In the genomic region with DNA sequence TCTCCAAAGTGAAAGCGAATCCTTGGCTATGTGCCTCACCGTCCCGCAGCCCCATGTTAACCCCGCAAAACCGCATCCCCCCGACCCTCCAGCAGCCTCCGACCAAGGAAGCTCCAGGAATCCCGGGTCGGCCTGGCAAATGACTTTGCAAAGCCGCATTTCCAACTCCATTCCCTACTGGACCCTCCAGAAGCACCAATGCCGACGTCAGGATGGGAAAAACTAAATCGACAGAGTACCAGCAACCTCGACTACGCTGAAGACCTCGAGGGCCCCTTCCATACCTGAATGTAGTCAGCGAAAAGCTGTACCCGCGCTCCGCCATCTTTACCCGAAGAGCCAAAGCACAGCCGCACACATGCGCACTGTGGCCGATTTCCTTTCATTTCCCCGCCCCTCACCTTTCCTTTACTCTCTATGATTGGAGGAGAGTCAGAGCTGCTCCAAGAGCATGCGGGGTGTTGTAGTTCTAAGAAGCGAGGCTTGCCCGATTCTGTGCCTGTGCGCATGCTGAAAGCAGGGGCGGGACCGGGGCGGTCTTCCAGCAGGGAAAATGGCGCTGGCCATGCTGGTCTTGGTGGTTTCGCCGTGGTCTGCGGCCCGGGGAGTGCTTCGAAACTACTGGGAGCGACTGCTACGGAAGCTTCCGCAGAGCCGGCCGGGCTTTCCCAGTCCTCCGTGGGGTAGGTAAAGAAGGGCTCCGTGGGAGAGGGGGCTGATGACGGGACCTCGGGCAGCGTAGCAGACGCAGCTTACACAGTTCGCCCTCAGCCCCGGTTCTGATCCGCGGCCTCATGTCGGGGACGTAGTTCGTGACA, we compare ENCODE assay signal across 1 cellular context.
TF ChIP-seq lines count a peak whose summit lies in the region.

A gene (plus strand): TSS at position 543 of the 818 bp plus-strand sequence. CDS start 11 bp downstream, at position 554.
A gene (minus strand): TSS at position 341 of the 818 bp plus-strand sequence. CDS start 16 bp downstream, at position 325.

TF ChIP-seq in HEK293, 187 proteins besides CTCF, POLR2A, EP300 and RAD21 (continued from another document):
- TF ChIP-seq, protein P1, sequence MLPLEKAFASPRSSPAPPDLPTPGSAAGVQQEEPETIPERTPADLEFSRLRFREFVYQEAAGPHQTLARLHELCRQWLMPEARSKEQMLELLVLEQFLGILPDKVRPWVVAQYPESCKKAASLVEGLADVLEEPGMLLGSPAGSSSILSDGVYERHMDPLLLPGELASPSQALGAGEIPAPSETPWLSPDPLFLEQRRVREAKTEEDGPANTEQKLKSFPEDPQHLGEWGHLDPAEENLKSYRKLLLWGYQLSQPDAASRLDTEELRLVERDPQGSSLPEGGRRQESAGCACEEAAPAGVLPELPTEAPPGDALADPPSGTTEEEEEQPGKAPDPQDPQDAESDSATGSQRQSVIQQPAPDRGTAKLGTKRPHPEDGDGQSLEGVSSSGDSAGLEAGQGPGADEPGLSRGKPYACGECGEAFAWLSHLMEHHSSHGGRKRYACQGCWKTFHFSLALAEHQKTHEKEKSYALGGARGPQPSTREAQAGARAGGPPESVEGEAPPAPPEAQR (tag by site-specific recombination; IDR thresholded peaks at IDR 0.05), result no peak
- TF ChIP-seq ZNF48 (tag by site-specific recombination; IDR thresholded peaks at IDR 0.05) (no peak), KLF8 (tag by site-specific recombination; IDR thresholded peaks at IDR 0.05) (peak; percentile 57), ZSCAN30 (tag by site-specific recombination; IDR thresholded peaks at IDR 0.05) (0 out of 2 replicates have a peak, but pooled peaks have one; percentile 40), IKZF3 (tag by site-specific recombination; IDR thresholded peaks at IDR 0.05) (no peak), ZNF837 (tag by site-specific recombination; IDR thresholded peaks at IDR 0.05) (no peak), ZBTB1 (tag by site-specific recombination; IDR thresholded peaks at IDR 0.05) (0 out of 2 replicates have a peak, but pooled peaks have one; percentile 37), KLF10 (tag by site-specific recombination; IDR thresholded peaks at IDR 0.05) (0 out of 2 replicates have a peak, but pooled peaks have one; percentile 54), ZNF2 (tag by site-specific recombination; IDR thresholded peaks at IDR 0.05) (no peak), ZNF521 (tag by site-specific recombination; IDR thresholded peaks at IDR 0.05) (no peak), ZNF473 (tag by site-specific recombination; IDR thresholded peaks at IDR 0.05) (no peak), HOXA7 (CRISPR knock-in tag; IDR thresholded peaks at IDR 0.05; ENCODE audit: borderline replicate concordance) (no peak), ZNF114 (tag by site-specific recombination; IDR thresholded peaks at IDR 0.05) (no peak), ZBTB48 (tag by site-specific recombination; IDR thresholded peaks at IDR 0.05) (no peak), ZNF701 (tag by site-specific recombination; IDR thresholded peaks at IDR 0.05) (no peak), ZNF571 (tag by site-specific recombination; IDR thresholded peaks at IDR 0.05) (no peak), SP3 (tag by site-specific recombination; IDR thresholded peaks at IDR 0.05) (peak; percentile 98), ZNF394 (tag by site-specific recombination; IDR thresholded peaks at IDR 0.05; ENCODE audit: borderline replicate concordance) (0 out of 2 replicates have a peak, but pooled peaks have one; percentile 7), KLF9 (tag by site-specific recombination; IDR thresholded peaks at IDR 0.05; ENCODE audit: low read depth) (peak; percentile 82), ZNF510 (tag by site-specific recombination; IDR thresholded peaks at IDR 0.05; ENCODE audit: insufficient replicate concordance) (no peak), GLIS1 (tag by site-specific recombination; IDR thresholded peaks at IDR 0.05) (no peak), OVOL3 (tag by site-specific recombination; IDR thresholded peaks at IDR 0.05) (no peak)
- TF ChIP-seq, protein P2, sequence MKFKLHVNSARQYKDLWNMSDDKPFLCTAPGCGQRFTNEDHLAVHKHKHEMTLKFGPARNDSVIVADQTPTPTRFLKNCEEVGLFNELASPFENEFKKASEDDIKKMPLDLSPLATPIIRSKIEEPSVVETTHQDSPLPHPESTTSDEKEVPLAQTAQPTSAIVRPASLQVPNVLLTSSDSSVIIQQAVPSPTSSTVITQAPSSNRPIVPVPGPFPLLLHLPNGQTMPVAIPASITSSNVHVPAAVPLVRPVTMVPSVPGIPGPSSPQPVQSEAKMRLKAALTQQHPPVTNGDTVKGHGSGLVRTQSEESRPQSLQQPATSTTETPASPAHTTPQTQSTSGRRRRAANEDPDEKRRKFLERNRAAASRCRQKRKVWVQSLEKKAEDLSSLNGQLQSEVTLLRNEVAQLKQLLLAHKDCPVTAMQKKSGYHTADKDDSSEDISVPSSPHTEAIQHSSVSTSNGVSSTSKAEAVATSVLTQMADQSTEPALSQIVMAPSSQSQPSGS (tag by site-specific recombination; IDR thresholded peaks at IDR 0.05; ENCODE audit: low read depth), result no peak
- TF ChIP-seq, protein P3, sequence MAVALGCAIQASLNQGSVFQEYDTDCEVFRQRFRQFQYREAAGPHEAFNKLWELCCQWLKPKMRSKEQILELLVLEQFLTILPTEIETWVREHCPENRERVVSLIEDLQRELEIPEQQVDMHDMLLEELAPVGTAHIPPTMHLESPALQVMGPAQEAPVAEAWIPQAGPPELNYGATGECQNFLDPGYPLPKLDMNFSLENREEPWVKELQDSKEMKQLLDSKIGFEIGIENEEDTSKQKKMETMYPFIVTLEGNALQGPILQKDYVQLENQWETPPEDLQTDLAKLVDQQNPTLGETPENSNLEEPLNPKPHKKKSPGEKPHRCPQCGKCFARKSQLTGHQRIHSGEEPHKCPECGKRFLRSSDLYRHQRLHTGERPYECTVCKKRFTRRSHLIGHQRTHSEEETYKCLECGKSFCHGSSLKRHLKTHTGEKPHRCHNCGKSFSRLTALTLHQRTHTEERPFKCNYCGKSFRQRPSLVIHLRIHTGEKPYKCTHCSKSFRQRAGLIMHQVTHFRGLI (tag by site-specific recombination; IDR thresholded peaks at IDR 0.05), result no peak
